Comparison of ENCODE assay signal across 1 cellular context in the genomic region with DNA sequence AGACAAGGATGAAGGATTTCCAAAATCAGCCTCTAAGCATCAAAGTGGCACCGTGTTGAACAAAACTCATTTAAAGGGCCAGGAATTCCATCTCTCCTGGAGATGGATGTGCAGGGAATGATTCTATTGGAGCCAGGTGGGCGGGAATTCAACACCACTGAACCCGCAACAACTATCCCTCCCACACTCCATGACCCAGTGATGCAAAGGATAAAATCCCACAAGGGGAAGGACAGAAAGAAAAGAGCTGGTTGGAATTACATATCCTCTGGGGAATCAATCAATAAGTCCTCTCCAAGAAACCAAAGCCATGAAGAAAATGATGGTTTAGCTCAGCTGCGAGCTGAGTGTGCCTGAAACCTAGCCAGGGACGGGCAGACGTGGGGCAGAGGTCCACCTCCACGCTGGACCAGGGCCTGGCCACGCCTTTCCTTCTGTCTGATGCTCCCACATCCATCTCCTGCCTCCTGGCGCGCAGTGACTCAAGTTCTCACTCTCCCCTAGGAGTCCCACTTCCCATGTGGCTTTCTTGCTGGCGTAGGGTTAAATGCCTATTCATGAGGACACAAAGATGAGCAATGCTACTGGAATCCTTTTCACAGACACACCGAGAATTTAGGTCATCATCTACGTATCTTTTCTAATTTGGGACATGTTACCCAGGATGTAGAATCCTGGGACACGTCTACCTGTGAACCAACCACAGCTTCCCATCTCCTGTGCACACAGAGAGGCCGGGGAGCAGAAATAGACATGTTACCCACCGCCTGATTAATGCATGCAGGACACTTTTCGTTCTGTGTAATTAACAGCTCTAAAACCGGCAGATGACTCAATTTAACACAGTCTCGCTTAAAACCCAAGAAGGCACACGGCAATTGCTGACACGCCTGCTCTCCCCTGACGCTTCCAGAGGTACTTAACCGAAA.
TF ChIP-seq lines count a peak whose summit lies in the region.

No MANE protein-coding gene starts in this region.

TF ChIP-seq in HEK293, 187 proteins besides CTCF, POLR2A, EP300 and RAD21 (continued from another document):
- TF ChIP-seq, protein P1, sequence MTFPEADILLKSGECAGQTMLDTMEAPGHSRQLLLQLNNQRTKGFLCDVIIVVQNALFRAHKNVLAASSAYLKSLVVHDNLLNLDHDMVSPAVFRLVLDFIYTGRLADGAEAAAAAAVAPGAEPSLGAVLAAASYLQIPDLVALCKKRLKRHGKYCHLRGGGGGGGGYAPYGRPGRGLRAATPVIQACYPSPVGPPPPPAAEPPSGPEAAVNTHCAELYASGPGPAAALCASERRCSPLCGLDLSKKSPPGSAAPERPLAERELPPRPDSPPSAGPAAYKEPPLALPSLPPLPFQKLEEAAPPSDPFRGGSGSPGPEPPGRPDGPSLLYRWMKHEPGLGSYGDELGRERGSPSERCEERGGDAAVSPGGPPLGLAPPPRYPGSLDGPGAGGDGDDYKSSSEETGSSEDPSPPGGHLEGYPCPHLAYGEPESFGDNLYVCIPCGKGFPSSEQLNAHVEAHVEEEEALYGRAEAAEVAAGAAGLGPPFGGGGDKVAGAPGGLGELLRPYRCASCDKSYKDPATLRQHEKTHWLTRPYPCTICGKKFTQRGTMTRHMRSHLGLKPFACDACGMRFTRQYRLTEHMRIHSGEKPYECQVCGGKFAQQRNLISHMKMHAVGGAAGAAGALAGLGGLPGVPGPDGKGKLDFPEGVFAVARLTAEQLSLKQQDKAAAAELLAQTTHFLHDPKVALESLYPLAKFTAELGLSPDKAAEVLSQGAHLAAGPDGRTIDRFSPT (tag by site-specific recombination; IDR thresholded peaks at IDR 0.05): peak; percentile 88
- TF ChIP-seq ZNF416 (tag by site-specific recombination; IDR thresholded peaks at IDR 0.05): no peak
- no peak for TF ChIP-seq TCF7L2 (IDR thresholded peaks at IDR 0.05; ENCODE audit: borderline replicate concordance, low read depth, low read length)
- peak; percentile 63; the same call in 1 of the 2 replicates for TF ChIP-seq GLIS2 (tag by site-specific recombination; IDR thresholded peaks at IDR 0.05)
- TF ChIP-seq ZNF664 (tag by site-specific recombination; IDR thresholded peaks at IDR 0.05): peak; percentile 64; the same call in 1 of the 2 replicates
- TF ChIP-seq ZNF660 (tag by site-specific recombination; IDR thresholded peaks at IDR 0.05): peak; percentile 93
